In genomic region chr14:23104591-23105347, GRCh38 we compare ENCODE assay signal across 1 cellular context.
A peak's percentile ranks its signal among the peaks of the same experiment; 100 is the strongest.
TF ChIP-seq lines count a peak whose summit lies in the region.

Gene CIROP (minus strand): TSS chr14:23104989. CDS start chr14:23104920, 69 bp downstream.

TF ChIP-seq in HepG2, 621 proteins besides CTCF, POLR2A, EP300 and RAD21 (continued from another document and continues in another):
- TF ChIP-seq ARID4A (CRISPR knock-in tag; IDR thresholded peaks at IDR 0.05; ENCODE audit: borderline replicate concordance) (peak; percentile 54; the same call in 1 of the 2 replicates), MXI1 (IDR thresholded peaks at IDR 0.05; ENCODE audit: borderline replicate concordance, low read depth, low read length) (no peak), ADNP (CRISPR knock-in tag; IDR thresholded peaks at IDR 0.05) (0 out of 2 replicates have a peak, but pooled peaks have one; percentile 12), KMT2A (CRISPR knock-in tag; IDR thresholded peaks at IDR 0.05) (peak; percentile 38; the same call in 1 of the 2 replicates), ZBTB43 (CRISPR knock-in tag; conservative IDR thresholded peaks at IDR 0.05) (no peak), PAXIP1 (CRISPR knock-in tag; conservative IDR thresholded peaks at IDR 0.05) (0 out of 2 replicates have a peak, but pooled peaks have one; percentile 29), ZNF441 (CRISPR knock-in tag; IDR thresholded peaks at IDR 0.05; ENCODE audit: borderline replicate concordance) (peak; percentile 34; the same call in 1 of the 2 replicates), NFRKB (IDR thresholded peaks at IDR 0.05) (no peak), PRPF4 (IDR thresholded peaks at IDR 0.05; ENCODE audit: low read depth, low read length, poor library complexity, severe bottlenecking) (no peak), PLRG1 (conservative IDR thresholded peaks at IDR 0.05) (no peak), THAP7 (CRISPR knock-in tag; IDR thresholded peaks at IDR 0.05) (no peak), ZBTB14 (CRISPR knock-in tag; IDR thresholded peaks at IDR 0.05) (no peak), TBL1XR1 (IDR thresholded peaks at IDR 0.05; ENCODE audit: borderline replicate concordance, low read length, partially characterized antibody) (no peak), MIER2 (CRISPR knock-in tag; IDR thresholded peaks at IDR 0.05) (no peak), RXRB (CRISPR knock-in tag; IDR thresholded peaks at IDR 0.05; ENCODE audit: borderline replicate concordance) (peak; percentile 79), ATF5 (CRISPR knock-in tag; IDR thresholded peaks at IDR 0.05; ENCODE audit: low read depth) (no peak), ZNF577 (CRISPR knock-in tag; IDR thresholded peaks at IDR 0.05; ENCODE audit: borderline replicate concordance, low read depth) (no peak), EED (CRISPR knock-in tag; IDR thresholded peaks at IDR 0.05) (no peak), SALL1 (CRISPR knock-in tag; IDR thresholded peaks at IDR 0.05) (peak; percentile 19; the same call in 1 of the 2 replicates), NR1H2 (CRISPR knock-in tag; IDR thresholded peaks at IDR 0.05; ENCODE audit: borderline replicate concordance, low read depth) (no peak), JUND (CRISPR knock-in tag; IDR thresholded peaks at IDR 0.05) (0 out of 2 replicates have a peak, but pooled peaks have one; percentile 38), HNRNPK (IDR thresholded peaks at IDR 0.05; ENCODE audit: low read depth, low read length, poor library complexity, severe bottlenecking) (peak; percentile 79), TFE3 (CRISPR knock-in tag; IDR thresholded peaks at IDR 0.05) (no peak), ZBTB49 (CRISPR knock-in tag; IDR thresholded peaks at IDR 0.05; ENCODE audit: borderline replicate concordance) (no peak), YEATS2 (CRISPR knock-in tag; IDR thresholded peaks at IDR 0.05; ENCODE audit: borderline replicate concordance) (no peak), DPF2 (CRISPR knock-in tag; IDR thresholded peaks at IDR 0.05; ENCODE audit: borderline replicate concordance, low read depth) (no peak), ZHX2 (IDR thresholded peaks at IDR 0.05; ENCODE audit: low read depth) (no peak), ZHX2 (CRISPR knock-in tag; IDR thresholded peaks at IDR 0.05; ENCODE audit: borderline replicate concordance) (no peak), ETV5 (CRISPR knock-in tag; IDR thresholded peaks at IDR 0.05; ENCODE audit: borderline replicate concordance) (peak; percentile 6; the same call in 1 of the 2 replicates), ZNF792 (CRISPR knock-in tag; IDR thresholded peaks at IDR 0.05) (no peak), ZNF292 (CRISPR knock-in tag; IDR thresholded peaks at IDR 0.05; ENCODE audit: borderline replicate concordance, low read depth) (peak; percentile 95), THAP11 (CRISPR knock-in tag; IDR thresholded peaks at IDR 0.05) (no peak), POLR2AphosphoS2 (IDR thresholded peaks at IDR 0.05; ENCODE audit: low read depth, low read length) (no peak), RCOR2 (CRISPR knock-in tag; IDR thresholded peaks at IDR 0.05) (peak; percentile 37; the same call in 1 of the 2 replicates)
